ENCODE assay signal across 8 cellular contexts in the genomic region with DNA sequence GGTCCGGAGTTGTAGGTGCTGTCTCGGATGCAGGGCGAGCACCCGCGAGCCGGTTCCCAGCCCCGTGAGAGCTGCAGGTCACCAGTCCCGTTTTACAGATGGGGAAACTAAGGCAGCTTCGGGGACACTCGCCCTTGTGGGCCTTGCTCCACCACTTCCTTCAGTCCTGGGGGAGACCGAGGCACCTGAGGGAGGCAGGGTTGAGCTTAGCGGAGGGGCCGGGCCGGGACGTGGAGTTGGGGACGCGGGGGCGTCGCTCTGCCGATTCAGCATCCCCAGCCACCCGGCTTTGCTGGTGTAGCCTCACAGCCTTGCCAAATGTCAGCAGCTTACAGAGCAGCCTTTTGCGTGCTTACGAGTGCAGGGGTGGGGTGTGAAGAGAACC. TPM values are rescaled to one million over a fixed set of nuclear protein-coding genes. Genes with fewer than 3 reads are reported as not detected.
DNase-seq lines count a peak whose midpoint lies in the region; ATAC-seq and TF ChIP-seq lines count a peak whose summit lies in the region.

No MANE protein-coding gene starts in this region.

- peaks cover 0 to 35% (median 9%) of the 10 kb centered on the region in 9 donors for H3K36me3 ChIP-seq in heart right ventricle
- H3K36me3 ChIP-seq in sigmoid colon = peaks cover under 1 to 29% (median 15%) of the 10 kb centered on the region in 4 donors

- H3K4me1 ChIP-seq in heart right ventricle (peaks cover 0 to 27% (median 13%) of the 10 kb centered on the region in 9 donors), sigmoid colon (peaks cover 0 to 26% (median 16%) of the 10 kb centered on the region in 4 donors)

- WGBS in heart right ventricle, 2 donors = 1 to 2% methylated on average over 23 of the region's 23 CpGs
- WGBS in sigmoid colon, 2 donors = 1% methylated on average over 23 of the region's 23 CpGs

- intact Hi-C loops in heart right ventricle (cut with DNase I) (no loop called here), sigmoid colon (cut with DNase I) (no loop called here)

- TF ChIP-seq CTCF in heart right ventricle (IDR thresholded peaks at IDR 0.05) (no peak), sigmoid colon (IDR thresholded peaks at IDR 0.05) (no peak)

- H3K27ac ChIP-seq in heart right ventricle (peak overlapping the region in 9 of 10 donors; percentile 59 to 89 (median 78)), sigmoid colon (peak overlapping the region; percentile 68 to 75 (median 69))

- no peaks in the 10 kb centered on the region for H3K9me3 ChIP-seq in heart right ventricle
- H3K9me3 ChIP-seq in sigmoid colon = no peaks in the 10 kb centered on the region

- no peak for TF ChIP-seq POLR2A in sigmoid colon (IDR thresholded peaks at IDR 0.05)

- no peak for TF ChIP-seq EP300 in sigmoid colon (IDR thresholded peaks at IDR 0.05)

- H3K27me3 ChIP-seq in heart right ventricle = no peaks in the 10 kb centered on the region
- H3K27me3 ChIP-seq in sigmoid colon = no peaks in the 10 kb centered on the region

- DNase-seq in Ammon's horn (ENCODE audit: low spot score) (peak; percentile 50), NCI-H2171 treated with DMSO at 0.1 percent for 48 hours (lab: John Stamatoyannopoulos, UW) (peak; percentile 54), heart right ventricle (no peak), sigmoid colon (no peak), NCI-H446 (lab: John Stamatoyannopoulos, UW) (no peak), inferior parietal cortex (ENCODE audit: extremely low spot score) (no peak)
- DNase-seq in activated effector memory CD4-positive, alpha-beta T cell treated with anti-CD3 and anti-CD28 coated beads, Interleukin-2, amount 50 U/mL, for 16 hours = peak; percentile 81

- ATAC-seq in GM21381 (IDR thresholded peaks at IDR 0.05; ENCODE audit: unreplicated experiment) = peak; percentile 6
- ATAC-seq in heart right ventricle = peak in 6 of 8 donors; percentile 1 to 14 (median 4)

- H3K4me3 ChIP-seq in heart right ventricle = peak overlapping the region; percentile 66 to 97 (median 82)
- peak overlapping the region; percentile 49 to 73 (median 66) for H3K4me3 ChIP-seq in sigmoid colon

RNA-seq across cellular contexts. Expression of a gene that starts 0.5 kb away (rescaled TPM):
- total RNA-seq in heart right ventricle (10 to 100 TPM; 29.5 to 58.2 (median 36.1) TPM), sigmoid colon (100 to 1,000 TPM; 158 to 273 (median 204) TPM)
- polyA plus RNA-seq in heart right ventricle (100 to 1,000 TPM in 1 of 2 donors, 10 to 100 TPM in 1; 70.2 to 159 TPM), sigmoid colon (100 to 1,000 TPM; 111 to 123 (median 113) TPM)

RNA-seq across cellular contexts. Expression of a gene that starts 11.3 kb away (rescaled TPM):
- total RNA-seq in heart right ventricle = 1 to 10 TPM in 1 of 10 donors, under 1 TPM in 4, not detected in 5; 0.34 to 2.7 (median 0.45) TPM
- polyA plus RNA-seq in heart right ventricle = 1 to 10 TPM in 1 of 2 donors, under 1 TPM in 1; 0.62 to 1.5 TPM
- not detected for total RNA-seq in sigmoid colon
- 1,000 to 10,000 TPM in 1 of 3 donors, 10 to 100 TPM in 1, 1 to 10 TPM in 1; 9.6 to 1,818 (median 79.8) TPM for polyA plus RNA-seq in sigmoid colon

RNA-seq across cellular contexts. Expression of a gene that starts 30.8 kb away (rescaled TPM):
- total RNA-seq in heart right ventricle = 10 to 100 TPM; 63.0 to 96.0 (median 76.7) TPM
- 10 to 100 TPM; 39.7 to 70.2 TPM for polyA plus RNA-seq in heart right ventricle
- 100 to 1,000 TPM in 1 of 4 donors, 10 to 100 TPM in 3; 60.2 to 116 (median 68.5) TPM for total RNA-seq in sigmoid colon
- 10 to 100 TPM; 25.7 to 58.3 (median 46.8) TPM for polyA plus RNA-seq in sigmoid colon

RNA-seq across cellular contexts. Expression of a gene that starts 33.1 kb away (rescaled TPM):
- 100 to 1,000 TPM; 117 to 166 (median 148) TPM for total RNA-seq in heart right ventricle
- polyA plus RNA-seq in heart right ventricle = 100 to 1,000 TPM; 132 to 147 TPM
- 100 to 1,000 TPM in 2 of 4 donors, 10 to 100 TPM in 2; 60.0 to 119 (median 97.5) TPM for total RNA-seq in sigmoid colon
- 10 to 100 TPM; 56.5 to 82.2 (median 66.1) TPM for polyA plus RNA-seq in sigmoid colon

RNA-seq across cellular contexts. Expression of a gene that starts 42.6 kb away (rescaled TPM):
- 1 to 10 TPM; 2.1 to 7.7 (median 3.9) TPM for total RNA-seq in heart right ventricle
- 10 to 100 TPM in 1 of 2 donors, 1 to 10 TPM in 1; 2.5 to 13.7 TPM for polyA plus RNA-seq in heart right ventricle
- total RNA-seq in sigmoid colon = 10 to 100 TPM in 2 of 4 donors, 1 to 10 TPM in 2; 7.7 to 40.2 (median 12.9) TPM
- polyA plus RNA-seq in sigmoid colon = 1 to 10 TPM in 2 of 3 donors, under 1 TPM in 1; 0.46 to 9.3 (median 1.2) TPM

Comparison
In these comparisons a context has a peak if more than half of its experiments do, and no peak if none do; other contexts are left out.
1. DNase-seq: peak in Ammon's horn (single experiment), NCI-H2171 treated with DMSO at 0.1 percent for 48 hours (single experiment) and activated effector memory CD4-positive, alpha-beta T cell treated with anti-CD3 and anti-CD28 coated beads, Interleukin-2, amount 50 U/mL, for 16 hours (single experiment); none in heart right ventricle (0 of 2), sigmoid colon (single experiment), NCI-H446 (0 of 2) and inferior parietal cortex (single experiment).